26 cellular contexts compared by ENCODE assay signal in the genomic region with DNA sequence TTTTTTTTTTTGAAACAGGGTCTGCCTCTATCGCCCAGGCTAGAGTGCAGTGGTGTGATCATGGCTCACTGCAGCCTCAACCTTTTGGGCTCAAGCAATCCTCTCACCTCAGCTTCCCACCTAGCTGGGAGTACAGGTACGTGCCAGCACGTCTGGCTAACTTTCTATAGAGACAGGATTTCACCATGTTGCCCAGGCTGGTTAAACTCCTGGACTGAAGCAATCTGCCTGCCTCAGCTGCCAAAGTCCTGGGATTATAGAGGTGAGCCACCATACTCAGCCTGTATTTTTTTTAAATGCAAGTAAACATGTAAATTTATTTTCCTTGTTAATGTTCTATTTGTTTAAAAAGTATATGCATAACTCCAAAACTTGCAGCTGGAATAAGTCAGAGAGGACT.
DNase-seq lines count a peak whose midpoint lies in the region; FAIRE-seq and TF ChIP-seq lines count a peak whose summit lies in the region.
"Had no signal": no experiment of that assay in that cellular context is flagged by ENCODE, and none has a peak within 500 bp of the region (broad histone marks: within the 10 kb centered on the region; RNA-seq: fewer than 3 reads in every experiment).

No MANE protein-coding gene starts in this region.

- no peak for TF ChIP-seq POLR2A in breast epithelium (IDR thresholded peaks at IDR 0.05)

- H3K4me3 ChIP-seq in breast epithelium (no peak overlapping the region), kidney (ENCODE audit: low read length in 2 of 2) (no peak overlapping the region), Karpas-422 (ENCODE audit: low read length) (no peak overlapping the region)
- H3K4me3 ChIP-seq: A549; BLaER1 treated with 17β-estradiol and CSF1 and Interleukin-3, amounts not matched to agents 10 nM and 100 nM; GM23338 had no signal

- H3K36me3 Mint-ChIP-seq in MCF 10A (ENCODE audit: insufficient read depth, unreplicated experiment) (peaks cover 21% of the 10 kb centered on the region), chondrocyte (ENCODE audit: low read depth) (peaks cover 6% of the 10 kb centered on the region)

- H3K9ac ChIP-seq in kidney (ENCODE audit: low read length in 2 of 2), result no peak overlapping the region
- no peak overlapping the region for H3K9ac ChIP-seq in Karpas-422 (ENCODE audit: low read length)
- H3K9ac ChIP-seq: BLaER1 treated with 17β-estradiol and CSF1 and Interleukin-3, amounts not matched to agents 10 nM and 100 nM had no signal

- H3K27ac Mint-ChIP-seq in MCF 10A (ENCODE audit: low read depth, unreplicated experiment), result no peak overlapping the region
- peak overlapping the region; percentile 61 for H3K27ac Mint-ChIP-seq in chondrocyte (ENCODE audit: unreplicated experiment)
- H3K27ac Mint-ChIP-seq: CD4-positive, alpha-beta T cell; CD8-positive, alpha-beta memory T cell; GM23338; H9; HFFc6 had no signal

- H3K9me2 ChIP-seq in Karpas-422 (replicated peaks; ENCODE audit: insufficient read depth, low read length), result no peaks in the 10 kb centered on the region

- H3K9me3 Mint-ChIP-seq in MCF 10A (ENCODE audit: unreplicated experiment) (no peaks in the 10 kb centered on the region), chondrocyte (ENCODE audit: low read depth) (no peaks in the 10 kb centered on the region)
- H3K9me3 Mint-ChIP-seq: CD14-positive monocyte; CD4-positive, alpha-beta T cell; CD8-positive, alpha-beta memory T cell; GM23338; H9; HFFc6 had no signal

- H3K27ac ChIP-seq in breast epithelium, result no peak overlapping the region
- no peak overlapping the region for H3K27ac ChIP-seq in kidney (ENCODE audit: low read depth in 2 of 2, low read length in 2 of 2)
- H3K27ac ChIP-seq in Karpas-422 (ENCODE audit: low read length), result no peak overlapping the region
- H3K27ac ChIP-seq: A549; BLaER1 treated with 17β-estradiol and CSF1 and Interleukin-3, amounts not matched to agents 10 nM and 100 nM had no signal

- no peaks in the 10 kb centered on the region for H3K4me1 Mint-ChIP-seq in MCF 10A (ENCODE audit: insufficient read depth, unreplicated experiment)
- peaks cover 38% of the 10 kb centered on the region for H3K4me1 Mint-ChIP-seq in chondrocyte (ENCODE audit: low read depth)
- H3K4me1 Mint-ChIP-seq: CD8-positive, alpha-beta memory T cell had no signal

- no peaks in the 10 kb centered on the region for H3K9me3 ChIP-seq in breast epithelium
- no peaks in the 10 kb centered on the region for H3K9me3 ChIP-seq in kidney (ENCODE audit: control insufficient read depth in 1 of 2, low read length in 2 of 2)
- H3K9me3 ChIP-seq in Karpas-422 (ENCODE audit: low read length), result no peaks in the 10 kb centered on the region
- H3K9me3 ChIP-seq: A549; BE2C; BLaER1 treated with 17β-estradiol and CSF1 and Interleukin-3, amounts not matched to agents 10 nM and 100 nM had no signal

- intact Hi-C loops in MCF 10A (cut with micrococcal nuclease), result no loop called here
- intact Hi-C loops in breast epithelium (cut with DNase I; ENCODE audit: low total_unique reads), result no loop called here
- intact Hi-C loops in kidney (cut with DNase I), result no loop called here

- no peak overlapping the region for H3K4me2 ChIP-seq in Karpas-422 (ENCODE audit: low read depth, low read length, poor library complexity, severe bottlenecking)
- H3K4me2 ChIP-seq: A549; BLaER1 treated with 17β-estradiol and CSF1 and Interleukin-3, amounts not matched to agents 10 nM and 100 nM; GM23338 had no signal

- H4K20me1 ChIP-seq in Karpas-422 (ENCODE audit: insufficient read depth, low read depth, low read length), result no peaks in the 10 kb centered on the region
- H4K20me1 ChIP-seq: BLaER1 treated with 17β-estradiol and CSF1 and Interleukin-3, amounts not matched to agents 10 nM and 100 nM had no signal

- H3K36me3 ChIP-seq in breast epithelium, result no peaks in the 10 kb centered on the region
- peaks cover 0 to 5% of the 10 kb centered on the region in 2 donors for H3K36me3 ChIP-seq in kidney (ENCODE audit: control insufficient read depth in 1 of 2, insufficient read depth in 2 of 2, low read length in 2 of 2)
- peaks cover 14% of the 10 kb centered on the region; the same call in 1 of the 2 replicates for H3K36me3 ChIP-seq in Karpas-422 (ENCODE audit: insufficient read depth, low read length)

- no peaks in the 10 kb centered on the region for H3K27me3 ChIP-seq in breast epithelium
- H3K27me3 ChIP-seq in Karpas-422 (ENCODE audit: low read length), result no peaks in the 10 kb centered on the region
- H3K27me3 ChIP-seq: BE2C; BLaER1 treated with 17β-estradiol and CSF1 and Interleukin-3, amounts not matched to agents 10 nM and 100 nM had no signal

- CTCF ChIA-PET in MCF 10A (lab: Yijun Ruan, JAX), result no interaction called here

- peak; percentile 58 for FAIRE-seq in kidney (lab: Jason Lieb, UNC)
- FAIRE-seq: A549, GM12891, GM18507 had no signal

- no peak overlapping the region for H2AFZ ChIP-seq in Karpas-422 (ENCODE audit: low read length)
- H2AFZ ChIP-seq: GM23338 had no signal

- no peaks in the 10 kb centered on the region for H3K4me1 ChIP-seq in breast epithelium
- peaks cover 0 to 4% of the 10 kb centered on the region in 2 donors for H3K4me1 ChIP-seq in kidney (ENCODE audit: control insufficient read depth in 1 of 2, insufficient read depth in 1 of 2, low read depth in 1 of 2, low read length in 2 of 2)
- H3K4me1 ChIP-seq in Karpas-422 (ENCODE audit: low read length), result no peaks in the 10 kb centered on the region
- H3K4me1 ChIP-seq: BE2C; BLaER1 treated with 17β-estradiol and CSF1 and Interleukin-3, amounts not matched to agents 10 nM and 100 nM had no signal

- BruUV-seq in MCF 10A (replicated peaks; lab: Mats Ljungman, UMichigan), result no TSS peak

- POLR2A ChIA-PET in MCF 10A (lab: Yijun Ruan, JAX), result interaction anchor here (0.6 to 4.1 kb wide), 4 partner anchors 11 to 80 kb away, joined by 4 to 26 read pairs (median 6); partner anchors contain the start of gene EEA1

- 0 out of 2 replicates have a peak, but pooled peaks cover 9% of the 10 kb centered on the region for H3K79me2 ChIP-seq in Karpas-422 (ENCODE audit: low read length)

- no peaks in the 10 kb centered on the region for H3K27me3 Mint-ChIP-seq in MCF 10A (ENCODE audit: insufficient read depth, unreplicated experiment)
- no peaks in the 10 kb centered on the region for H3K27me3 Mint-ChIP-seq in chondrocyte (ENCODE audit: low read depth)
- H3K27me3 Mint-ChIP-seq: CD4-positive, alpha-beta T cell; CD8-positive, alpha-beta memory T cell had no signal

- TF ChIP-seq CTCF in MCF 10A (IDR thresholded peaks at IDR 0.05; ENCODE audit: unreplicated experiment) (no peak), breast epithelium (IDR thresholded peaks at IDR 0.05) (no peak), chondrocyte (IDR thresholded peaks at IDR 0.05) (no peak), kidney (IDR thresholded peaks at IDR 0.05; ENCODE audit: borderline replicate concordance, extremely low read depth, insufficient read depth) (no peak)

- DNase-seq in MCF 10A (ENCODE audit: unreplicated experiment) (peak; percentile 9), breast epithelium (ENCODE audit: low spot score in 2 of 2) (no peak), chondrocyte (ENCODE audit: low spot score) (no peak), kidney (no peak), Karpas-422 (no peak), HUDEP-2 (lab: John Stamatoyannopoulos, UW; ENCODE audit: unreplicated experiment in 76 of 76) (no peak), putamen (ENCODE audit: low spot score) (no peak)
- DNase-seq: 8988T; ACHN; AML-193; BE2C; Calu3; CD4-positive, alpha-beta T cell; CD8-positive, alpha-beta memory T cell; COR-L47; DMS53; DMS79 treated with DMSO at 0.1 percent for 48 hours; GF-D8; H9; HFFc6 had no signal

- H3K4me3 Mint-ChIP-seq in MCF 10A (ENCODE audit: unreplicated experiment) (no peak overlapping the region), chondrocyte (ENCODE audit: unreplicated experiment) (no peak overlapping the region)
- H3K4me3 Mint-ChIP-seq: CD14-positive monocyte; CD4-positive, alpha-beta T cell; CD8-positive, alpha-beta memory T cell; GM23338; H9; HFFc6 had no signal
